ENCODE assay signal across 9 cellular contexts in the genomic region with DNA sequence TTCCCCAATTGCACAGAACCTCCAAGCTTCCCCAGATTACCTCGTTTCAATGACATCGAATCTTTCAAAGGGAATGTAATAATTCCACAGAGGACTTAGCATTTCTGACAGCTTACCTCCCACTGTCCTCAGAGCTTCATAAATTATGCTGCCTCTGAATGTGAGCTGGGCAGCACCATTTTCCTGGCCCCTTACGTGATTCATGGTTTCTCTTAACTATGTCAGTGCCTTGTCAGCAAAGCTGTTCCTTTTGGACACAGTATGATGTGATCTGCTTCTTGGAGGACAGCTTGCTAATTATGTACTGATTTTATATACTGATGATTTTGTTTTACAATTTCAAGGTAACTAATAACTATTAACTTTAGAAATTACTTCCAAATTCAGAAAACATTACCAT. TPM values are rescaled to one million over a fixed set of nuclear protein-coding genes. Genes with fewer than 3 reads are reported as not detected.
DNase-seq lines count a peak whose midpoint lies in the region; ATAC-seq and TF ChIP-seq lines count a peak whose summit lies in the region.
"Had no signal": no experiment of that assay in that cellular context is flagged by ENCODE, and none has a peak within 500 bp of the region (broad histone marks: within the 10 kb centered on the region; RNA-seq: fewer than 3 reads in every experiment).

No MANE protein-coding gene starts in this region.

- no peaks in the 10 kb centered on the region for H3K9me3 Mint-ChIP-seq in stimulated activated memory B cell treated with anti-CD40 and anti-IgM and Interleukin-4, amounts not matched to agents 10 μg/mL and 1 μg/mL and 100 μg/mL, for 72 hours

- no peaks in the 10 kb centered on the region for H3K36me3 Mint-ChIP-seq in stimulated activated memory B cell treated with anti-CD40 and anti-IgM and Interleukin-4, amounts not matched to agents 10 μg/mL and 1 μg/mL and 100 μg/mL, for 72 hours

- H3K36me3 ChIP-seq in left ventricle myocardium inferior, result no peaks in the 10 kb centered on the region

- peak overlapping the region; percentile 75 for H3K4me3 Mint-ChIP-seq in stimulated activated memory B cell treated with anti-CD40 and anti-IgM and Interleukin-4, amounts not matched to agents 10 μg/mL and 1 μg/mL and 100 μg/mL, for 72 hours

- no peaks in the 10 kb centered on the region for H3K27me3 Mint-ChIP-seq in stimulated activated memory B cell treated with anti-CD40 and anti-IgM and Interleukin-4, amounts not matched to agents 10 μg/mL and 1 μg/mL and 100 μg/mL, for 72 hours

- peak overlapping the region; percentile 84 for H3K27ac ChIP-seq in left ventricle myocardium inferior (replicated peaks)
- H3K27ac ChIP-seq: 22Rv1 had no signal

- ATAC-seq in stimulated activated memory B cell treated with anti-CD40 and anti-IgM and Interleukin-4, amounts not matched to agents 10 μg/mL and 1 μg/mL and 100 μg/mL, for 72 hours, result no peak
- ATAC-seq in GM21576 (IDR thresholded peaks at IDR 0.05; ENCODE audit: unreplicated experiment) (no peak), GM21526 (IDR thresholded peaks at IDR 0.05; ENCODE audit: low FRiP score, unreplicated experiment) (no peak)

- intact Hi-C loops in left ventricle myocardium inferior (cut with micrococcal nuclease), result no loop called here

- peaks cover 29% of the 10 kb centered on the region for H3K4me1 ChIP-seq in left ventricle myocardium inferior

- H3K27me3 ChIP-seq in left ventricle myocardium inferior (ENCODE audit: low read depth), result no peaks in the 10 kb centered on the region

- H3K27ac Mint-ChIP-seq in stimulated activated memory B cell treated with anti-CD40 and anti-IgM and Interleukin-4, amounts not matched to agents 10 μg/mL and 1 μg/mL and 100 μg/mL, for 72 hours, result peak overlapping the region; percentile 96

- no peak for TF ChIP-seq CTCF in left ventricle myocardium inferior (IDR thresholded peaks at IDR 0.05; ENCODE audit: borderline replicate concordance)

- no peaks in the 10 kb centered on the region for H3K9me3 ChIP-seq in left ventricle myocardium inferior (replicated peaks)

- peaks cover 20% of the 10 kb centered on the region for H3K4me1 Mint-ChIP-seq in stimulated activated memory B cell treated with anti-CD40 and anti-IgM and Interleukin-4, amounts not matched to agents 10 μg/mL and 1 μg/mL and 100 μg/mL, for 72 hours

- H3K4me3 ChIP-seq in left ventricle myocardium inferior, result peak overlapping the region; percentile 56

- DNase-seq in DMS 273 (lab: John Stamatoyannopoulos, UW; ENCODE audit: unreplicated experiment) (peak; percentile 45), DMS 273 treated with DMSO at 0.1 percent for 48 hours (lab: John Stamatoyannopoulos, UW) (no peak), left ventricle myocardium inferior (no peak), hippocampal formation (lab: John Stamatoyannopoulos, UW) (no peak)
- peak; percentile 22 to 24 for DNase-seq in activated T-cell treated with anti-CD3 and anti-CD28 coated beads, Interleukin-2, amount 50 U/mL, for 48 hours

RNA-seq across cellular contexts. Expression of gene SSBP2, which starts 27.7 kb away (rescaled TPM):
- 40.7 TPM for total RNA-seq in left ventricle myocardium inferior

Comparison
In these comparisons a context has a peak if more than half of its experiments do, and no peak if none do; other contexts are left out.
1. DNase-seq: peak in DMS 273 (single experiment) and activated T-cell treated with anti-CD3 and anti-CD28 coated beads, Interleukin-2, amount 50 U/mL, for 48 hours (2 of 2); none in DMS 273 treated with DMSO at 0.1 percent for 48 hours (single experiment), left ventricle myocardium inferior (single experiment) and hippocampal formation (0 of 2).